12 cellular contexts compared by ENCODE assay signal in genomic region chr6:169783971-169784930, GRCh38.
"Had no signal": no experiment of that assay in that cellular context is flagged by ENCODE, and none has a peak within 500 bp of the region (broad histone marks: within the 10 kb centered on the region; RNA-seq: fewer than 3 reads in every experiment).

No MANE protein-coding gene starts in this region.

- DNase-seq: activated CD4-positive, alpha-beta memory T cell treated with anti-CD3 and anti-CD28 coated beads for 36 hours; activated gamma-delta T cell treated with Interleukin-2 at 50 U/mL for 16 hours; activated T-cell treated with anti-CD3 and anti-CD28 coated beads, Interleukin-2, amount 50 U/mL, for 4 hours; anterior cingulate cortex; foreskin fibroblast; lower lobe of right lung; stimulated activated CD4-positive, alpha-beta T cell treated with anti-CD3 and anti-CD28 coated beads, Interleukin-1b, Interleukin-23, amount 100 ng/mL, for 48 hours; T-helper 17 cell; thyroid gland; WERI-Rb-1 had no signal

- H3K36me3 ChIP-seq: pancreas, thyroid gland, WERI-Rb-1 had no signal

- ATAC-seq: activated T-cell treated with anti-CD3 and anti-CD28 coated beads, Interleukin-2, amount 50 U/mL, for 4 hours; pancreas; T-helper 17 cell had no signal

- H3K4me3 ChIP-seq: lower lobe of right lung, pancreas, thyroid gland had no signal

- H3K27ac Mint-ChIP-seq: activated CD4-positive, alpha-beta memory T cell treated with anti-CD3 and anti-CD28 coated beads for 36 hours; activated naive CD8-positive, alpha-beta T cell; T-helper 17 cell had no signal

- H3K27ac ChIP-seq: lower lobe of right lung, pancreas, thyroid gland, WERI-Rb-1 had no signal

- H3K9me3 Mint-ChIP-seq: activated CD4-positive, alpha-beta memory T cell treated with anti-CD3 and anti-CD28 coated beads for 36 hours; activated T-cell treated with anti-CD3 and anti-CD28 coated beads, Interleukin-2, amount 50 U/mL, for 4 hours had no signal

- H3K4me1 ChIP-seq: lower lobe of right lung, pancreas had no signal

- H3K9me3 ChIP-seq: lower lobe of right lung, pancreas, thyroid gland had no signal

- H3K4me3 Mint-ChIP-seq: activated CD4-positive, alpha-beta memory T cell treated with anti-CD3 and anti-CD28 coated beads for 36 hours; activated naive CD8-positive, alpha-beta T cell; activated T-cell treated with anti-CD3 and anti-CD28 coated beads, Interleukin-2, amount 50 U/mL, for 4 hours; T-helper 17 cell had no signal

- H3K27me3 Mint-ChIP-seq: activated CD4-positive, alpha-beta memory T cell treated with anti-CD3 and anti-CD28 coated beads for 36 hours; activated naive CD8-positive, alpha-beta T cell; T-helper 17 cell had no signal

- H3K27me3 ChIP-seq: pancreas, thyroid gland had no signal
